ENCODE assay signal across 15 cellular contexts in genomic region chr13:45882626-45883025, GRCh38. TPM values are rescaled to one million over a fixed set of nuclear protein-coding genes. Genes with fewer than 3 reads are reported as not detected.
DNase-seq lines count a peak whose midpoint lies in the region; ATAC-seq and TF ChIP-seq lines count a peak whose summit lies in the region.
"Had no signal": no experiment of that assay in that cellular context is flagged by ENCODE, and none has a peak within 500 bp of the region (broad histone marks: within the 10 kb centered on the region; RNA-seq: fewer than 3 reads in every experiment).

No MANE protein-coding gene starts in this region.

- H3F3A ChIP-seq in GM23338 (replicated peaks; ENCODE audit: low read depth): no peaks in the 10 kb centered on the region
- peaks cover 19% of the 10 kb centered on the region for H3F3A ChIP-seq in neural progenitor cell (ENCODE audit: low read depth)
- no peaks in the 10 kb centered on the region for H3F3A ChIP-seq in MM.1S (ENCODE audit: insufficient read depth, low read length)

- H3K27ac Mint-ChIP-seq in GM23338 (no peak overlapping the region), neural progenitor cell (peak overlapping the region; percentile 85)
- H3K27ac Mint-ChIP-seq: CD4-positive, alpha-beta T cell had no signal

- no peak overlapping the region for H3K4me3 ChIP-seq in GM23338
- H3K4me3 ChIP-seq in kidney epithelial cell (ENCODE audit: low read depth, low read length): no peak overlapping the region
- peak overlapping the region; percentile 17 for H3K4me3 ChIP-seq in neural progenitor cell
- H3K4me3 ChIP-seq in MM.1S (ENCODE audit: low read length): no peak overlapping the region

- H3K36me3 ChIP-seq in GM23338 (ENCODE audit: insufficient read depth) (no peaks in the 10 kb centered on the region), kidney epithelial cell (ENCODE audit: control insufficient read depth, insufficient read depth, low read length) (no peaks in the 10 kb centered on the region), neural progenitor cell (no peaks in the 10 kb centered on the region), MM.1S (replicated peaks; ENCODE audit: insufficient read depth, low read length) (no peaks in the 10 kb centered on the region)

- H3K4me1 ChIP-seq in GM23338 (ENCODE audit: insufficient read depth) (peaks cover 19% of the 10 kb centered on the region), neural progenitor cell (peaks cover 27% of the 10 kb centered on the region), MM.1S (ENCODE audit: low read length) (no peaks in the 10 kb centered on the region)

- H3K9me3 ChIP-seq in neural progenitor cell (ENCODE audit: low read depth) (no peaks in the 10 kb centered on the region), MM.1S (replicated peaks; ENCODE audit: insufficient read depth, low read length) (no peaks in the 10 kb centered on the region)

- H3K36me3 Mint-ChIP-seq in GM23338 (ENCODE audit: low read depth) (no peaks in the 10 kb centered on the region), neural progenitor cell (no peaks in the 10 kb centered on the region)

- H3K79me2 ChIP-seq in GM23338 (replicated peaks; ENCODE audit: insufficient read depth) (no peaks in the 10 kb centered on the region), neural progenitor cell (ENCODE audit: low read depth) (no peaks in the 10 kb centered on the region), MM.1S (ENCODE audit: low read length) (no peaks in the 10 kb centered on the region)

- ATAC-seq in GM23338 (peak; percentile 83), HG02610 (IDR thresholded peaks at IDR 0.05; ENCODE audit: unreplicated experiment) (no peak)
- ATAC-seq: PC-3 had no signal

- H3K4me3 Mint-ChIP-seq in GM23338: no peak overlapping the region
- H3K4me3 Mint-ChIP-seq in neural progenitor cell: peak overlapping the region; percentile 64
- H3K4me3 Mint-ChIP-seq: CD4-positive, alpha-beta T cell had no signal

- H4K20me1 ChIP-seq in GM23338 (replicated peaks; ENCODE audit: insufficient read depth) (no peaks in the 10 kb centered on the region), neural progenitor cell (ENCODE audit: low read depth) (peaks cover 13% of the 10 kb centered on the region), MM.1S (ENCODE audit: insufficient read depth, low read length) (no peaks in the 10 kb centered on the region)

- H3K9me2 ChIP-seq in GM23338 (ENCODE audit: insufficient read depth): peaks cover 4% of the 10 kb centered on the region; the same call in 1 of the 2 replicates
- H3K9me2 ChIP-seq in MM.1S (replicated peaks; ENCODE audit: insufficient read depth, low read length): no peaks in the 10 kb centered on the region

- H3K4me2 ChIP-seq in GM23338: no peak overlapping the region
- H3K4me2 ChIP-seq in neural progenitor cell: peak overlapping the region; percentile 70
- H3K4me2 ChIP-seq in MM.1S (ENCODE audit: low read depth, low read length): no peak overlapping the region

- H2AFZ ChIP-seq in GM23338 (no peak overlapping the region), neural progenitor cell (replicated peaks) (no peak overlapping the region), MM.1S (ENCODE audit: low read length) (no peak overlapping the region)

- H3K9me3 Mint-ChIP-seq in GM23338 (no peaks in the 10 kb centered on the region), neural progenitor cell (peaks cover 16% of the 10 kb centered on the region)
- H3K9me3 Mint-ChIP-seq: CD4-positive, alpha-beta T cell had no signal

- H3K4me1 Mint-ChIP-seq in GM23338 (peaks cover 26% of the 10 kb centered on the region), neural progenitor cell (peaks cover 50% of the 10 kb centered on the region)

- TF ChIP-seq CTCF in GM23338 (conservative IDR thresholded peaks at IDR 0.05; ENCODE audit: low read depth in 2 of 2) (no peak), kidney epithelial cell (IDR thresholded peaks at IDR 0.05; ENCODE audit: insufficient read depth, low read length, poor library complexity, severe bottlenecking) (no peak), neural progenitor cell (IDR thresholded peaks at IDR 0.05) (no peak), MM.1S (IDR thresholded peaks at IDR 0.05; ENCODE audit: low read length) (no peak)

- H3K27ac ChIP-seq in GM23338 (ENCODE audit: low read depth) (no peak overlapping the region), neural progenitor cell (no peak overlapping the region), MM.1S (ENCODE audit: low read length) (no peak overlapping the region)
- H3K27ac ChIP-seq: RWPE1 had no signal

- H3K9ac ChIP-seq in neural progenitor cell: no peak overlapping the region
- H3K9ac ChIP-seq in MM.1S (ENCODE audit: low read length): no peak overlapping the region

- peak; percentile 61 for DNase-seq in GM23338 (ENCODE audit: low spot score)
- peak; percentile 77 for DNase-seq in astrocyte of the hippocampus (ENCODE audit: low read depth, low spot score)
- peak; percentile 65 for DNase-seq in kidney epithelial cell (ENCODE audit: low read depth)
- peak; percentile 92 for DNase-seq in neural progenitor cell (ENCODE audit: low spot score)
- no peak for DNase-seq in MM.1S
- DNase-seq in GM03348 (ENCODE audit: low spot score): no peak
- no peak for DNase-seq in OCI-M1 (lab: John Stamatoyannopoulos, UW)
- DNase-seq: CD4-positive, alpha-beta T cell; NCI-H1105; NCI-H187; NCI-H526 treated with DMSO at 0.1 percent for 48 hours; NK-92 treated with Interleukin-12 subunit alpha and Interleukin-12 subunit beta, amount 100 ng/mL, for 24 hours; PC-3 had no signal

- H3K27me3 ChIP-seq in GM23338 (ENCODE audit: insufficient read depth) (peaks cover 13% of the 10 kb centered on the region), kidney epithelial cell (ENCODE audit: control insufficient read depth, insufficient read depth, low read length) (no peaks in the 10 kb centered on the region), neural progenitor cell (peaks cover 69% of the 10 kb centered on the region), MM.1S (replicated peaks; ENCODE audit: insufficient read depth, low read length) (no peaks in the 10 kb centered on the region)

- H3K27me3 Mint-ChIP-seq in GM23338 (ENCODE audit: insufficient read depth, low read depth, poor library complexity) (peaks cover 11% of the 10 kb centered on the region), neural progenitor cell (ENCODE audit: insufficient read depth, low read depth) (peaks cover 8% of the 10 kb centered on the region)
- H3K27me3 Mint-ChIP-seq: CD4-positive, alpha-beta T cell had no signal

TF ChIP-seq in GM23338, 12 proteins besides CTCF, POLR2A, EP300 and RAD21 (continues in another document):
- TF ChIP-seq NANOG (IDR thresholded peaks at IDR 0.05; ENCODE audit: borderline replicate concordance) (no peak), STAT1 (IDR thresholded peaks at IDR 0.05; ENCODE audit: unreplicated experiment) (no peak), CREB1 (CRISPR knock-in tag; IDR thresholded peaks at IDR 0.05; ENCODE audit: low read depth) (no peak), EZH2phosphoT487 (IDR thresholded peaks at IDR 0.05; ENCODE audit: unreplicated experiment) (no peak), ZNF331 (CRISPR knock-in tag; IDR thresholded peaks at IDR 0.05; ENCODE audit: low read depth) (no peak)
- TF ChIP-seq, protein P1, sequence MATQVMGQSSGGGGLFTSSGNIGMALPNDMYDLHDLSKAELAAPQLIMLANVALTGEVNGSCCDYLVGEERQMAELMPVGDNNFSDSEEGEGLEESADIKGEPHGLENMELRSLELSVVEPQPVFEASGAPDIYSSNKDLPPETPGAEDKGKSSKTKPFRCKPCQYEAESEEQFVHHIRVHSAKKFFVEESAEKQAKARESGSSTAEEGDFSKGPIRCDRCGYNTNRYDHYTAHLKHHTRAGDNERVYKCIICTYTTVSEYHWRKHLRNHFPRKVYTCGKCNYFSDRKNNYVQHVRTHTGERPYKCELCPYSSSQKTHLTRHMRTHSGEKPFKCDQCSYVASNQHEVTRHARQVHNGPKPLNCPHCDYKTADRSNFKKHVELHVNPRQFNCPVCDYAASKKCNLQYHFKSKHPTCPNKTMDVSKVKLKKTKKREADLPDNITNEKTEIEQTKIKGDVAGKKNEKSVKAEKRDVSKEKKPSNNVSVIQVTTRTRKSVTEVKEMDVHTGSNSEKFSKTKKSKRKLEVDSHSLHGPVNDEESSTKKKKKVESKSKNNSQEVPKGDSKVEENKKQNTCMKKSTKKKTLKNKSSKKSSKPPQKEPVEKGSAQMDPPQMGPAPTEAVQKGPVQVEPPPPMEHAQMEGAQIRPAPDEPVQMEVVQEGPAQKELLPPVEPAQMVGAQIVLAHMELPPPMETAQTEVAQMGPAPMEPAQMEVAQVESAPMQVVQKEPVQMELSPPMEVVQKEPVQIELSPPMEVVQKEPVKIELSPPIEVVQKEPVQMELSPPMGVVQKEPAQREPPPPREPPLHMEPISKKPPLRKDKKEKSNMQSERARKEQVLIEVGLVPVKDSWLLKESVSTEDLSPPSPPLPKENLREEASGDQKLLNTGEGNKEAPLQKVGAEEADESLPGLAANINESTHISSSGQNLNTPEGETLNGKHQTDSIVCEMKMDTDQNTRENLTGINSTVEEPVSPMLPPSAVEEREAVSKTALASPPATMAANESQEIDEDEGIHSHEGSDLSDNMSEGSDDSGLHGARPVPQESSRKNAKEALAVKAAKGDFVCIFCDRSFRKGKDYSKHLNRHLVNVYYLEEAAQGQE (IDR thresholded peaks at IDR 0.05; ENCODE audit: unreplicated experiment): no peak

RNA-seq across cellular contexts. Expression of gene SIAH3, which starts 31.1 kb away (rescaled TPM):
- 0.17 and 0.35 TPM in 2 replicates for total RNA-seq in GM23338 (2014; rRNA removed; shearing (Covaris generic))
- 0.13 and 0.14 TPM in 2 replicates for polyA plus RNA-seq in GM23338 (2016; fragmentation: Nextera tagmentation; extraction: Ambion mirVana)
- total RNA-seq in kidney epithelial cell (0.13 and 0.34 TPM in 2 replicates), neural progenitor cell (ENCODE audit: low replicate concordance) (not detected in 2 replicates)
- total RNA-seq: PC-3 had no signal

Comparison
In these comparisons a context has a peak if more than half of its experiments do, and no peak if none do; other contexts are left out.
1. DNase-seq: peak in GM23338 (single experiment), astrocyte of the hippocampus (single experiment), kidney epithelial cell (single experiment) and neural progenitor cell (single experiment); none in MM.1S (single experiment), GM03348 (single experiment) and OCI-M1 (single experiment).